Comparison of ENCODE assay signal across 1 cellular context in the genomic region with DNA sequence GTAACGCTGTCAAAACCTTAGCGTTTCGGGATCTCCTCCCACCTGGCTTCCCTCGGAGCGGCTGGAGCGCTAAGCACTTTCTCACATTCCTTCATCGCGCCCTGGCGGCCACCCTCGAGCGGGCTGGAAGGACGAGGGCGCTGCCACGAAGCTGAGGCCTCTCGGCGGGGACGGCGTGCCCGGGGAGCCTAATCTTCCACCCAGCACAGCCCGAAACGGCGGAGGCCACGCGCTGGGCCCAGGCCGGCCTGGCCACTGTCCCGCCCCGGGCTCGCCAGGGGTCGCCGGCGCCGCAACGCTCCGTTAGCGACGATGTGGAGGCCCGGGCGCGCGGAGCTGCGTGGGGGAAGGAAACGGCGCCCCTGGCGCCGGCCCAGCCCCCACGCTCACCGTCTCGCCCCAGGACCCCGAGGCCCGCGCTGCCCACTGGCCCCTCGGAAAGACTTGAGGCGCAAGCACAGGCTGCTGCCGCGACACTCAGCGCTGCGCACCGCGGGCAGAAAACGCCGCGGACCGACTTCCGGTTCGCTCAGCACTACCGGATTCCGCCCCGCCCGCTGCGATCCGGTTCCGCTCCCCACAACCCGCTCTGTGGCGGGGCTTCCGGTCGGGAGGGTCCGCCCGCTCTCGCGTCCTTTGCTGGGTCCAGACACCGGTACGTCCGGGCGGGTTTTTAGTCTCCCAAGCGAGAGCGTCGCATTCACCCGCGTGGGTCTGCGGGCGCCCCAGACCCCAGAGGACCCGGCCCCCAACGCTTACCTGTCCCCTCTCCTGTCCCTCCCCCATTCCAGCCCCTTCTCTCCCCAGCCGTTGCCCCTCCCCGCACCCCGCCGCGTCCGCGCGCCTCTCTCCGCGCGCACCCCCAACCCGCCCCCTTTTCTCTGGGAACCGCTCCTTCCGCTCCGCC.
TF ChIP-seq lines count a peak whose summit lies in the region.

A gene with protein sequence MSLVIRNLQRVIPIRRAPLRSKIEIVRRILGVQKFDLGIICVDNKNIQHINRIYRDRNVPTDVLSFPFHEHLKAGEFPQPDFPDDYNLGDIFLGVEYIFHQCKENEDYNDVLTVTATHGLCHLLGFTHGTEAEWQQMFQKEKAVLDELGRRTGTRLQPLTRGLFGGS (plus strand): TSS at position 582 of the 907 bp plus-strand sequence. CDS start 572 bp downstream, outside the sequence.

TF ChIP-seq in HepG2, 621 proteins besides CTCF, POLR2A, EP300 and RAD21 (continued from another document and continues in another):
- TF ChIP-seq, protein P1, sequence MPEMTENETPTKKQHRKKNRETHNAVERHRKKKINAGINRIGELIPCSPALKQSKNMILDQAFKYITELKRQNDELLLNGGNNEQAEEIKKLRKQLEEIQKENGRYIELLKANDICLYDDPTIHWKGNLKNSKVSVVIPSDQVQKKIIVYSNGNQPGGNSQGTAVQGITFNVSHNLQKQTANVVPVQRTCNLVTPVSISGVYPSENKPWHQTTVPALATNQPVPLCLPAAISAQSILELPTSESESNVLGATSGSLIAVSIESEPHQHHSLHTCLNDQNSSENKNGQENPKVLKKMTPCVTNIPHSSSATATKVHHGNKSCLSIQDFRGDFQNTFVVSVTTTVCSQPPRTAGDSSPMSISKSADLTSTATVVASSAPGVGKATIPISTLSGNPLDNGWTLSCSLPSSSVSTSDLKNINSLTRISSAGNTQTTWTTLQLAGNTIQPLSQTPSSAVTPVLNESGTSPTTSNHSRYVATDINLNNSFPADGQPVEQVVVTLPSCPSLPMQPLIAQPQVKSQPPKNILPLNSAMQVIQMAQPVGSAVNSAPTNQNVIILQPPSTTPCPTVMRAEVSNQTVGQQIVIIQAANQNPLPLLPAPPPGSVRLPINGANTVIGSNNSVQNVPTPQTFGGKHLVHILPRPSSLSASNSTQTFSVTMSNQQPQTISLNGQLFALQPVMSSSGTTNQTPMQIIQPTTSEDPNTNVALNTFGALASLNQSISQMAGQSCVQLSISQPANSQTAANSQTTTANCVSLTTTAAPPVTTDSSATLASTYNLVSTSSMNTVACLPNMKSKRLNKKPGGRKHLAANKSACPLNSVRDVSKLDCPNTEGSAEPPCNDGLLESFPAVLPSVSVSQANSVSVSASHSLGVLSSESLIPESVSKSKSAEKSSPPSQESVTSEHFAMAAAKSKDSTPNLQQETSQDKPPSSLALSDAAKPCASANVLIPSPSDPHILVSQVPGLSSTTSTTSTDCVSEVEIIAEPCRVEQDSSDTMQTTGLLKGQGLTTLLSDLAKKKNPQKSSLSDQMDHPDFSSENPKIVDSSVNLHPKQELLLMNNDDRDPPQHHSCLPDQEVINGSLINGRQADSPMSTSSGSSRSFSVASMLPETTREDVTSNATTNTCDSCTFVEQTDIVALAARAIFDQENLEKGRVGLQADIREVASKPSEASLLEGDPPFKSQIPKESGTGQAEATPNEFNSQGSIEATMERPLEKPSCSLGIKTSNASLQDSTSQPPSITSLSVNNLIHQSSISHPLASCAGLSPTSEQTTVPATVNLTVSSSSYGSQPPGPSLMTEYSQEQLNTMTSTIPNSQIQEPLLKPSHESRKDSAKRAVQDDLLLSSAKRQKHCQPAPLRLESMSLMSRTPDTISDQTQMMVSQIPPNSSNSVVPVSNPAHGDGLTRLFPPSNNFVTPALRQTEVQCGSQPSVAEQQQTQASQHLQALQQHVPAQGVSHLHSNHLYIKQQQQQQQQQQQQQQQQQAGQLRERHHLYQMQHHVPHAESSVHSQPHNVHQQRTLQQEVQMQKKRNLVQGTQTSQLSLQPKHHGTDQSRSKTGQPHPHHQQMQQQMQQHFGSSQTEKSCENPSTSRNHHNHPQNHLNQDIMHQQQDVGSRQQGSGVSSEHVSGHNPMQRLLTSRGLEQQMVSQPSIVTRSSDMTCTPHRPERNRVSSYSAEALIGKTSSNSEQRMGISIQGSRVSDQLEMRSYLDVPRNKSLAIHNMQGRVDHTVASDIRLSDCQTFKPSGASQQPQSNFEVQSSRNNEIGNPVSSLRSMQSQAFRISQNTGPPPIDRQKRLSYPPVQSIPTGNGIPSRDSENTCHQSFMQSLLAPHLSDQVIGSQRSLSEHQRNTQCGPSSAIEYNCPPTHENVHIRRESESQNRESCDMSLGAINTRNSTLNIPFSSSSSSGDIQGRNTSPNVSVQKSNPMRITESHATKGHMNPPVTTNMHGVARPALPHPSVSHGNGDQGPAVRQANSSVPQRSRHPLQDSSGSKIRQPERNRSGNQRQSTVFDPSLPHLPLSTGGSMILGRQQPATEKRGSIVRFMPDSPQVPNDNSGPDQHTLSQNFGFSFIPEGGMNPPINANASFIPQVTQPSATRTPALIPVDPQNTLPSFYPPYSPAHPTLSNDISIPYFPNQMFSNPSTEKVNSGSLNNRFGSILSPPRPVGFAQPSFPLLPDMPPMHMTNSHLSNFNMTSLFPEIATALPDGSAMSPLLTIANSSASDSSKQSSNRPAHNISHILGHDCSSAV (CRISPR knock-in tag; IDR thresholded peaks at IDR 0.05; ENCODE audit: borderline replicate concordance) = no peak
- TF ChIP-seq, protein P2, sequence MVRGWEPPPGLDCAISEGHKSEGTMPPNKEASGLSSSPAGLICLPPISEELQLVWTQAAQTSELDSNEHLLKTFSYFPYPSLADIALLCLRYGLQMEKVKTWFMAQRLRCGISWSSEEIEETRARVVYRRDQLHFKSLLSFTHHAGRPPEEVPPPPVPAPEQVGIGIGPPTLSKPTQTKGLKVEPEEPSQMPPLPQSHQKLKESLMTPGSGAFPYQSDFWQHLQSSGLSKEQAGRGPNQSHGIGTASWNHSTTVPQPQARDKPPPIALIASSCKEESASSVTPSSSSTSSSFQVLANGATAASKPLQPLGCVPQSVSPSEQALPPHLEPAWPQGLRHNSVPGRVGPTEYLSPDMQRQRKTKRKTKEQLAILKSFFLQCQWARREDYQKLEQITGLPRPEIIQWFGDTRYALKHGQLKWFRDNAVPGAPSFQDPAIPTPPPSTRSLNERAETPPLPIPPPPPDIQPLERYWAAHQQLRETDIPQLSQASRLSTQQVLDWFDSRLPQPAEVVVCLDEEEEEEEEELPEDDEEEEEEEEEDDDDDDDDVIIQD (CRISPR knock-in tag; IDR thresholded peaks at IDR 0.05; ENCODE audit: low read depth) = no peak
- TF ChIP-seq ZNF24 (IDR thresholded peaks at IDR 0.05) (no peak), REXO4 (CRISPR knock-in tag; IDR thresholded peaks at IDR 0.05; ENCODE audit: borderline replicate concordance) (no peak), ADNP (CRISPR knock-in tag; IDR thresholded peaks at IDR 0.05) (no peak), DNMT1 (CRISPR knock-in tag; IDR thresholded peaks at IDR 0.05) (no peak), TARDBP (CRISPR knock-in tag; IDR thresholded peaks at IDR 0.05) (peak; percentile 93), ZSCAN9 (CRISPR knock-in tag; IDR thresholded peaks at IDR 0.05; ENCODE audit: borderline replicate concordance) (peak; percentile 49; the same call in 1 of the 2 replicates), EED (CRISPR knock-in tag; IDR thresholded peaks at IDR 0.05) (peak; percentile 76; the same call in 1 of the 2 replicates), ELF3 (CRISPR knock-in tag; IDR thresholded peaks at IDR 0.05) (no peak; the same call in 1 of the 2 replicates), SOX13 (IDR thresholded peaks at IDR 0.05) (no peak; the same call in 1 of the 2 replicates), SOX13 (CRISPR knock-in tag; conservative IDR thresholded peaks at IDR 0.05 in 1 of 2, IDR thresholded peaks at IDR 0.05 in 1 of 2) (peak in 1 of 2 experiments; percentile 29; a peak in 2 of 4 replicates), CHD4 (IDR thresholded peaks at IDR 0.05; ENCODE audit: borderline replicate concordance, low read length) (no peak), NR1H2 (CRISPR knock-in tag; IDR thresholded peaks at IDR 0.05; ENCODE audit: borderline replicate concordance, low read depth) (no peak), ZNF772 (CRISPR knock-in tag; IDR thresholded peaks at IDR 0.05) (peak; percentile 79; the same call in 1 of the 2 replicates), YEATS4 (CRISPR knock-in tag; IDR thresholded peaks at IDR 0.05; ENCODE audit: borderline replicate concordance) (peak; percentile 96), ZNF703 (CRISPR knock-in tag; IDR thresholded peaks at IDR 0.05; ENCODE audit: borderline replicate concordance) (0 out of 2 replicates have a peak, but pooled peaks have one; percentile 38), ATF1 (CRISPR knock-in tag; IDR thresholded peaks at IDR 0.05) (no peak), XBP1 (CRISPR knock-in tag; IDR thresholded peaks at IDR 0.05) (no peak), ZNF788 (CRISPR knock-in tag; IDR thresholded peaks at IDR 0.05; ENCODE audit: borderline replicate concordance) (peak; percentile 48; the same call in 1 of the 2 replicates)
- TF ChIP-seq, protein P3, sequence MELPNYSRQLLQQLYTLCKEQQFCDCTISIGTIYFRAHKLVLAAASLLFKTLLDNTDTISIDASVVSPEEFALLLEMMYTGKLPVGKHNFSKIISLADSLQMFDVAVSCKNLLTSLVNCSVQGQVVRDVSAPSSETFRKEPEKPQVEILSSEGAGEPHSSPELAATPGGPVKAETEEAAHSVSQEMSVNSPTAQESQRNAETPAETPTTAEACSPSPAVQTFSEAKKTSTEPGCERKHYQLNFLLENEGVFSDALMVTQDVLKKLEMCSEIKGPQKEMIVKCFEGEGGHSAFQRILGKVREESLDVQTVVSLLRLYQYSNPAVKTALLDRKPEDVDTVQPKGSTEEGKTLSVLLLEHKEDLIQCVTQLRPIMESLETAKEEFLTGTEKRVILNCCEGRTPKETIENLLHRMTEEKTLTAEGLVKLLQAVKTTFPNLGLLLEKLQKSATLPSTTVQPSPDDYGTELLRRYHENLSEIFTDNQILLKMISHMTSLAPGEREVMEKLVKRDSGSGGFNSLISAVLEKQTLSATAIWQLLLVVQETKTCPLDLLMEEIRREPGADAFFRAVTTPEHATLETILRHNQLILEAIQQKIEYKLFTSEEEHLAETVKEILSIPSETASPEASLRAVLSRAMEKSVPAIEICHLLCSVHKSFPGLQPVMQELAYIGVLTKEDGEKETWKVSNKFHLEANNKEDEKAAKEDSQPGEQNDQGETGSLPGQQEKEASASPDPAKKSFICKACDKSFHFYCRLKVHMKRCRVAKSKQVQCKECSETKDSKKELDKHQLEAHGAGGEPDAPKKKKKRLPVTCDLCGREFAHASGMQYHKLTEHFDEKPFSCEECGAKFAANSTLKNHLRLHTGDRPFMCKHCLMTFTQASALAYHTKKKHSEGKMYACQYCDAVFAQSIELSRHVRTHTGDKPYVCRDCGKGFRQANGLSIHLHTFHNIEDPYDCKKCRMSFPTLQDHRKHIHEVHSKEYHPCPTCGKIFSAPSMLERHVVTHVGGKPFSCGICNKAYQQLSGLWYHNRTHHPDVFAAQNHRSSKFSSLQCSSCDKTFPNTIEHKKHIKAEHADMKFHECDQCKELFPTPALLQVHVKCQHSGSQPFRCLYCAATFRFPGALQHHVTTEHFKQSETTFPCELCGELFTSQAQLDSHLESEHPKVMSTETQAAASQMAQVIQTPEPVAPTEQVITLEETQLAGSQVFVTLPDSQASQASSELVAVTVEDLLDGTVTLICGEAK (IDR thresholded peaks at IDR 0.05) = peak; percentile 92
- TF ChIP-seq, protein P3 (CRISPR knock-in tag; IDR thresholded peaks at IDR 0.05) = peak; percentile 81
- TF ChIP-seq, protein P4, sequence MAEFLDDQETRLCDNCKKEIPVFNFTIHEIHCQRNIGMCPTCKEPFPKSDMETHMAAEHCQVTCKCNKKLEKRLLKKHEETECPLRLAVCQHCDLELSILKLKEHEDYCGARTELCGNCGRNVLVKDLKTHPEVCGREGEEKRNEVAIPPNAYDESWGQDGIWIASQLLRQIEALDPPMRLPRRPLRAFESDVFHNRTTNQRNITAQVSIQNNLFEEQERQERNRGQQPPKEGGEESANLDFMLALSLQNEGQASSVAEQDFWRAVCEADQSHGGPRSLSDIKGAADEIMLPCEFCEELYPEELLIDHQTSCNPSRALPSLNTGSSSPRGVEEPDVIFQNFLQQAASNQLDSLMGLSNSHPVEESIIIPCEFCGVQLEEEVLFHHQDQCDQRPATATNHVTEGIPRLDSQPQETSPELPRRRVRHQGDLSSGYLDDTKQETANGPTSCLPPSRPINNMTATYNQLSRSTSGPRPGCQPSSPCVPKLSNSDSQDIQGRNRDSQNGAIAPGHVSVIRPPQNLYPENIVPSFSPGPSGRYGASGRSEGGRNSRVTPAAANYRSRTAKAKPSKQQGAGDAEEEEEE (CRISPR knock-in tag; IDR thresholded peaks at IDR 0.05; ENCODE audit: borderline replicate concordance) = no peak
- TF ChIP-seq, protein P5, sequence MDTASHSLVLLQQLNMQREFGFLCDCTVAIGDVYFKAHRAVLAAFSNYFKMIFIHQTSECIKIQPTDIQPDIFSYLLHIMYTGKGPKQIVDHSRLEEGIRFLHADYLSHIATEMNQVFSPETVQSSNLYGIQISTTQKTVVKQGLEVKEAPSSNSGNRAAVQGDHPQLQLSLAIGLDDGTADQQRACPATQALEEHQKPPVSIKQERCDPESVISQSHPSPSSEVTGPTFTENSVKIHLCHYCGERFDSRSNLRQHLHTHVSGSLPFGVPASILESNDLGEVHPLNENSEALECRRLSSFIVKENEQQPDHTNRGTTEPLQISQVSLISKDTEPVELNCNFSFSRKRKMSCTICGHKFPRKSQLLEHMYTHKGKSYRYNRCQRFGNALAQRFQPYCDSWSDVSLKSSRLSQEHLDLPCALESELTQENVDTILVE (CRISPR knock-in tag; IDR thresholded peaks at IDR 0.05) = peak; percentile 100
